In the genomic region with DNA sequence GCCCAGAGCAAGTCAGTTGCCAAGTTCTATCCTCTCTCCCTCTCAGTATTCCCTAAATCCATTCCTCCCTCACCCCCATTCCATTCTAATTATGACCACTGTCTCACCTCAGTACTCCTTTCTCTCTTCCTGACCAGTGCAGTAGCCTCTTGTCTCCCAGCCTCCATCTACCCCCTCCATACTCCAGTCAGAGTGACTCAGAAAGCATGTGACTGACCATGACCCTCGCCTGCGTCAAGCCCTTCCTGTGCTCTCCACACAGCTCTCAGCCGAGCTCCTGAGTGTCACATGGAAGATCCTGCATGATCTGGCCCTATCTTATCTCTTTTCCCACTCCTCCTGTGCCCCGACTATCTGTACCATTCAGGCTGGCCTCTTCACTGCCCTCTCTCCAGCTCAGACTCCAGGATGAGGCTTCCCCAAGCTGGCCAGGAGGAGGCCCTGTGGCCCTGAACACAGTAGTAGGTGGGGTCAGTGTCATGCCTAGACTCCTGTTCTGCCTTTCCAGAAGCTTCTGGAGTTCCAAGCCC, we compare ENCODE assay signal across 11 cellular contexts. TPM values are rescaled to one million over a fixed set of nuclear protein-coding genes. Genes with fewer than 3 reads are reported as not detected.
DNase-seq lines count a peak whose midpoint lies in the region; ATAC-seq, FAIRE-seq and TF ChIP-seq lines count a peak whose summit lies in the region.
"Had no signal": no experiment of that assay in that cellular context is flagged by ENCODE, and none has a peak within 500 bp of the region (broad histone marks: within the 10 kb centered on the region; RNA-seq: fewer than 3 reads in every experiment).

No MANE protein-coding gene starts in this region.

- H3K9me3 Mint-ChIP-seq in glutamatergic neuron (ENCODE audit: unreplicated experiment), result no peaks in the 10 kb centered on the region
- H3K9me3 Mint-ChIP-seq in activated T-helper 17 cell treated with anti-CD3 and anti-CD28 coated beads, Interleukin-2, amount 50 U/mL, for 72 hours, result no peaks in the 10 kb centered on the region
- H3K9me3 Mint-ChIP-seq: activated T-cell treated with anti-CD3 and anti-CD28 coated beads, Interleukin-2, amount 50 U/mL, for 4 hours had no signal

- POLR2A ChIA-PET in BJ (lab: Charles Lee), result no interaction called here

- H3K9me3 ChIP-seq in mucosa of descending colon, result no peaks in the 10 kb centered on the region
- H3K9me3 ChIP-seq in small intestine (ENCODE audit: control insufficient read depth, low read depth), result no peaks in the 10 kb centered on the region
- H3K9me3 ChIP-seq: gastroesophageal sphincter had no signal

- FAIRE-seq in small intestine (lab: Jason Lieb, UNC), result no peak
- FAIRE-seq: D721Med had no signal

- intact Hi-C loops in mucosa of descending colon (cut with DNase I, micrococcal nuclease), result loop anchor here (5.0 kb wide), 1 partner anchor 104 kb away; no protein-coding TSS in a partner anchor

- H3K4me1 ChIP-seq in mucosa of descending colon (ENCODE audit: low read depth), result no peaks in the 10 kb centered on the region
- peaks cover 0 to 2% of the 10 kb centered on the region in 2 donors for H3K4me1 ChIP-seq in small intestine (ENCODE audit: control insufficient read depth in 2 of 2, insufficient read depth in 1 of 2, low read depth in 1 of 2, low read length in 1 of 2)
- H3K4me1 ChIP-seq: gastroesophageal sphincter had no signal

- TF ChIP-seq CTCF in BJ (IDR thresholded peaks at IDR 0.05; ENCODE audit: insufficient read depth, low read depth, low read length) (no peak), mucosa of descending colon (IDR thresholded peaks at IDR 0.05) (no peak), glutamatergic neuron (IDR thresholded peaks at IDR 0.05; ENCODE audit: partially characterized antibody, unreplicated experiment) (no peak)

- H3K36me3 Mint-ChIP-seq in glutamatergic neuron (ENCODE audit: unreplicated experiment), result no peaks in the 10 kb centered on the region
- H3K36me3 Mint-ChIP-seq in activated T-helper 17 cell treated with anti-CD3 and anti-CD28 coated beads, Interleukin-2, amount 50 U/mL, for 72 hours (ENCODE audit: low read depth), result no peaks in the 10 kb centered on the region

- no peak overlapping the region for H3K4me3 Mint-ChIP-seq in glutamatergic neuron (ENCODE audit: unreplicated experiment)
- H3K4me3 Mint-ChIP-seq in activated T-helper 17 cell treated with anti-CD3 and anti-CD28 coated beads, Interleukin-2, amount 50 U/mL, for 72 hours, result no peak overlapping the region
- H3K4me3 Mint-ChIP-seq: activated T-cell treated with anti-CD3 and anti-CD28 coated beads, Interleukin-2, amount 50 U/mL, for 4 hours had no signal

- no peaks in the 10 kb centered on the region for H3K27me3 Mint-ChIP-seq in glutamatergic neuron (ENCODE audit: unreplicated experiment)
- no peaks in the 10 kb centered on the region for H3K27me3 Mint-ChIP-seq in activated T-helper 17 cell treated with anti-CD3 and anti-CD28 coated beads, Interleukin-2, amount 50 U/mL, for 72 hours

- no peak overlapping the region for H3K4me3 ChIP-seq in BJ (ENCODE audit: low read depth, low read length)
- no peak overlapping the region for H3K4me3 ChIP-seq in mucosa of descending colon
- H3K4me3 ChIP-seq in small intestine (ENCODE audit: low read depth in 1 of 2, low read length in 2 of 2), result no peak overlapping the region
- H3K4me3 ChIP-seq: gastroesophageal sphincter had no signal

- CTCF ChIA-PET in BJ (lab: Yijun Ruan, JAX), result interaction anchor here (0.6 to 8.1 kb wide), 18 partner anchors 9 to 255 kb away, joined by 3 to 107 read pairs (median 6); a partner anchor contains a TSS

- H3K36me3 ChIP-seq in BJ (ENCODE audit: control insufficient read depth, insufficient read depth, low read length), result no peaks in the 10 kb centered on the region
- no peaks in the 10 kb centered on the region for H3K36me3 ChIP-seq in mucosa of descending colon (ENCODE audit: low read depth)
- no peaks in the 10 kb centered on the region for H3K36me3 ChIP-seq in small intestine (ENCODE audit: control insufficient read depth in 2 of 2, insufficient read depth in 2 of 2, low read length in 2 of 2)
- H3K36me3 ChIP-seq: gastroesophageal sphincter had no signal

- no peaks in the 10 kb centered on the region for H3K4me1 Mint-ChIP-seq in glutamatergic neuron (ENCODE audit: low read depth, unreplicated experiment)
- no peaks in the 10 kb centered on the region for H3K4me1 Mint-ChIP-seq in activated T-helper 17 cell treated with anti-CD3 and anti-CD28 coated beads, Interleukin-2, amount 50 U/mL, for 72 hours

- WGBS in small intestine, 3 donors, result 57 to 64% (median 61%) methylated on average over 4 of the region's 4 CpGs

- DNase-seq in BJ (ENCODE audit: low read depth) (peak; percentile 23), NCI-H226 (peak; percentile 93), ecto neural progenitor cell (ENCODE audit: low spot score) (peak; percentile 29), mucosa of descending colon (peak in 1 of 3 donors; percentile 14), small intestine (no peak), glutamatergic neuron (no peak), NCI-H69 (lab: John Stamatoyannopoulos, UW) (no peak)

- no peaks in the 10 kb centered on the region; the same call in 1 of the 2 replicates for H3K27me3 ChIP-seq in BJ (ENCODE audit: control insufficient read depth, insufficient read depth, low read length)
- no peaks in the 10 kb centered on the region for H3K27me3 ChIP-seq in small intestine (ENCODE audit: control insufficient read depth in 2 of 2, insufficient read depth in 2 of 2, low read length in 2 of 2)

- no peak overlapping the region for H3K27ac ChIP-seq in small intestine (ENCODE audit: low read depth in 1 of 2, low read length in 1 of 2)
- H3K27ac ChIP-seq: gastroesophageal sphincter had no signal

- ATAC-seq in mucosa of descending colon, result peak; percentile 43
- ATAC-seq in activated T-helper 17 cell treated with anti-CD3 and anti-CD28 coated beads, Interleukin-2, amount 50 U/mL, for 72 hours (replicated peaks), result no peak

- no peak overlapping the region for H3K27ac Mint-ChIP-seq in glutamatergic neuron (ENCODE audit: unreplicated experiment)
- H3K27ac Mint-ChIP-seq in activated T-helper 17 cell treated with anti-CD3 and anti-CD28 coated beads, Interleukin-2, amount 50 U/mL, for 72 hours, result no peak overlapping the region

RNA-seq across cellular contexts. Expression of a gene that starts 42.6 kb away (rescaled TPM):
- polyA plus RNA-seq in BJ (2011; rRNA removed) (4.8 and 7.5 TPM in 2 replicates), small intestine (1 to 10 TPM in 2 of 3 donors, under 1 TPM in 1; 0.89 to 4.3 (median 1.1) TPM)
- polyA minus RNA-seq in BJ (2011; rRNA and poly(A)+ RNA removed), result 10.5 and 11.3 TPM in 2 replicates
- total RNA-seq in mucosa of descending colon (1 to 10 TPM; 6.0 to 8.5 (median 6.7) TPM), glutamatergic neuron (ENCODE audit: unreplicated experiment) (6.6 TPM)
- 10 to 100 TPM; 19.5 to 26.4 TPM for total RNA-seq in activated T-helper 17 cell treated with anti-CD3 and anti-CD28 coated beads, Interleukin-2, amount 50 U/mL, for 72 hours

Comparison
In these comparisons a context has a peak if more than half of its experiments do, and no peak if none do; other contexts are left out.
1. DNase-seq: peak in BJ (single experiment), NCI-H226 (single experiment) and ecto neural progenitor cell (single experiment); none in small intestine (single experiment), glutamatergic neuron (single experiment) and NCI-H69 (single experiment).